ENCODE assay signal across 28 cellular contexts in genomic region chrX:150525061-150525919, GRCh38. TPM values are rescaled to one million over a fixed set of nuclear protein-coding genes. Genes with fewer than 3 reads are reported as not detected.
DNase-seq lines count a peak whose midpoint lies in the region; ATAC-seq and TF ChIP-seq lines count a peak whose summit lies in the region.
"Had no signal": no experiment of that assay in that cellular context is flagged by ENCODE, and none has a peak within 500 bp of the region (broad histone marks: within the 10 kb centered on the region; RNA-seq: fewer than 3 reads in every experiment).

No MANE protein-coding gene starts in this region.

- CTCF ChIA-PET in CD4-positive, alpha-beta T cell (lab: Charles Lee) = no interaction called here

- H3K36me3 ChIP-seq in gastrocnemius medialis = no peaks in the 10 kb centered on the region
- H3K36me3 ChIP-seq: esophagus squamous epithelium, upper lobe of right lung had no signal

- no peak overlapping the region for H3K4me3 Mint-ChIP-seq in glutamatergic neuron (ENCODE audit: unreplicated experiment)
- H3K4me3 Mint-ChIP-seq in CD4-positive, alpha-beta T cell = no peak overlapping the region
- H3K4me3 Mint-ChIP-seq: CD8-positive, alpha-beta T cell; central memory CD8-positive, alpha-beta T cell; effector memory CD8-positive, alpha-beta T cell; H9; immature natural killer cell; naive thymus-derived CD8-positive, alpha-beta T cell; stimulated activated naive CD8-positive, alpha-beta T cell treated with anti-CD3 and anti-CD28 coated beads, Interleukin-15, Interleukin-2, amounts not matched to agents 100 ng/mL and 50 ng/mL, for 24 hours had no signal

- H3K27me3 ChIP-seq in gastrocnemius medialis = no peaks in the 10 kb centered on the region
- no peaks in the 10 kb centered on the region for H3K27me3 ChIP-seq in CD4-positive, alpha-beta T cell (ENCODE audit: control insufficient read depth, insufficient read depth, low read length)
- H3K27me3 ChIP-seq: esophagus squamous epithelium, upper lobe of right lung had no signal

- H3K36me3 Mint-ChIP-seq in glutamatergic neuron (ENCODE audit: unreplicated experiment) = no peaks in the 10 kb centered on the region
- H3K36me3 Mint-ChIP-seq in CD4-positive, alpha-beta T cell (ENCODE audit: low read depth) = no peaks in the 10 kb centered on the region
- H3K36me3 Mint-ChIP-seq: CD8-positive, alpha-beta T cell; immature natural killer cell; naive thymus-derived CD8-positive, alpha-beta T cell had no signal

- intact Hi-C loops in gastrocnemius medialis (cut with DNase I; ENCODE audit: low total_unique reads) = no loop called here
- intact Hi-C loops in CD4-positive, alpha-beta T cell (cut with DNase I, micrococcal nuclease) = no loop called here

- H3K9me3 Mint-ChIP-seq in glutamatergic neuron (ENCODE audit: unreplicated experiment) = no peaks in the 10 kb centered on the region
- no peaks in the 10 kb centered on the region for H3K9me3 Mint-ChIP-seq in CD4-positive, alpha-beta T cell
- H3K9me3 Mint-ChIP-seq: CD8-positive, alpha-beta T cell; central memory CD8-positive, alpha-beta T cell; effector memory CD8-positive, alpha-beta T cell; immature natural killer cell; naive thymus-derived CD8-positive, alpha-beta T cell; stimulated activated naive CD8-positive, alpha-beta T cell treated with anti-CD3 and anti-CD28 coated beads, Interleukin-15, Interleukin-2, amounts not matched to agents 100 ng/mL and 50 ng/mL, for 24 hours had no signal

- no peak overlapping the region for H3K27ac Mint-ChIP-seq in glutamatergic neuron (ENCODE audit: unreplicated experiment)
- H3K27ac Mint-ChIP-seq in CD4-positive, alpha-beta T cell = no peak overlapping the region
- H3K27ac Mint-ChIP-seq: CD8-positive, alpha-beta T cell; effector memory CD8-positive, alpha-beta T cell; H9; immature natural killer cell; naive thymus-derived CD8-positive, alpha-beta T cell; stimulated activated naive CD8-positive, alpha-beta T cell treated with anti-CD3 and anti-CD28 coated beads, Interleukin-15, Interleukin-2, amounts not matched to agents 100 ng/mL and 50 ng/mL, for 24 hours had no signal

- no peaks in the 10 kb centered on the region for H3K9me3 ChIP-seq in gastrocnemius medialis
- H3K9me3 ChIP-seq in CD4-positive, alpha-beta T cell (ENCODE audit: control insufficient read depth, low read length) = no peaks in the 10 kb centered on the region
- H3K9me3 ChIP-seq: esophagus squamous epithelium, upper lobe of right lung had no signal

- no peak overlapping the region for H3K4me3 ChIP-seq in gastrocnemius medialis
- H3K4me3 ChIP-seq: esophagus squamous epithelium, upper lobe of right lung had no signal

- DNase-seq in glutamatergic neuron = peak; percentile 28
- peak; percentile 82 for DNase-seq in medulla oblongata (ENCODE audit: extremely low spot score)
- DNase-seq in gastrocnemius medialis = peak in 1 of 2 donors; percentile 56
- no peak for DNase-seq in stimulated activated CD4-positive, alpha-beta T cell treated with anti-CD3 and anti-CD28 coated beads, Interleukin-2, amount 100 ng/mL, for 48 hours
- DNase-seq in CD4-positive, alpha-beta T cell = no peak
- DNase-seq: activated CD4-positive, alpha-beta T cell treated with anti-CD3 and anti-CD28 coated beads for 48 hours; activated CD8-positive, alpha-beta memory T cell treated with anti-CD3 and anti-CD28 coated beads, Interleukin-2, amount 50 U/mL, for 4 hours; activated gamma-delta T cell; CD8-positive, alpha-beta T cell; DMS79 treated with DMSO at 0.1 percent for 48 hours; effector memory CD8-positive, alpha-beta T cell; esophagus squamous epithelium; H9; immature natural killer cell; KG1; naive thymus-derived CD8-positive, alpha-beta T cell; NCI-H1694; NCI-H748 treated with DMSO at 0.1 percent for 48 hours; PC-3; SIG-M5; stimulated activated CD4-positive, alpha-beta T cell treated with anti-CD3 and anti-CD28 coated beads, Interleukin-4, amount 100 ng/mL, for 24 hours; T-helper 1 cell; upper lobe of right lung had no signal

- no peak for TF ChIP-seq POLR2A in gastrocnemius medialis (IDR thresholded peaks at IDR 0.05)

- POLR2A ChIA-PET in CD4-positive, alpha-beta T cell (lab: Charles Lee) = no interaction called here

- no peaks in the 10 kb centered on the region for H3K27me3 Mint-ChIP-seq in glutamatergic neuron (ENCODE audit: unreplicated experiment)
- H3K27me3 Mint-ChIP-seq in CD4-positive, alpha-beta T cell = no peaks in the 10 kb centered on the region
- H3K27me3 Mint-ChIP-seq: central memory CD8-positive, alpha-beta T cell; effector memory CD8-positive, alpha-beta T cell; naive thymus-derived CD8-positive, alpha-beta T cell; stimulated activated naive CD8-positive, alpha-beta T cell treated with anti-CD3 and anti-CD28 coated beads, Interleukin-15, Interleukin-2, amounts not matched to agents 100 ng/mL and 50 ng/mL, for 24 hours had no signal

- ATAC-seq in gastrocnemius medialis (peak; percentile 26 to 64), HG03196 (IDR thresholded peaks at IDR 0.05; ENCODE audit: unreplicated experiment) (no peak), HG03342 (IDR thresholded peaks at IDR 0.05; ENCODE audit: unreplicated experiment) (no peak)
- no peak for ATAC-seq in CD4-positive, alpha-beta T cell (ENCODE audit: poor library complexity)
- ATAC-seq: CD8-positive, alpha-beta T cell; effector memory CD8-positive, alpha-beta T cell; naive thymus-derived CD8-positive, alpha-beta T cell; PC-3; upper lobe of right lung had no signal

- no peak for TF ChIP-seq CTCF in glutamatergic neuron (IDR thresholded peaks at IDR 0.05; ENCODE audit: partially characterized antibody, unreplicated experiment)
- TF ChIP-seq CTCF in gastrocnemius medialis (IDR thresholded peaks at IDR 0.05 in 4 of 5, conservative IDR thresholded peaks at IDR 0.05 in 1 of 5) = no peak
- TF ChIP-seq CTCF in CD4-positive, alpha-beta T cell (IDR thresholded peaks at IDR 0.05) = no peak

- H3K4me1 Mint-ChIP-seq in glutamatergic neuron (ENCODE audit: low read depth, unreplicated experiment) = peaks cover 2% of the 10 kb centered on the region
- no peaks in the 10 kb centered on the region for H3K4me1 Mint-ChIP-seq in CD4-positive, alpha-beta T cell (ENCODE audit: low read depth)
- H3K4me1 Mint-ChIP-seq: central memory CD8-positive, alpha-beta T cell; immature natural killer cell; naive thymus-derived CD8-positive, alpha-beta T cell had no signal

- in situ Hi-C loops in gastrocnemius medialis (cut with MboI; ENCODE audit: low sequenced_read_pairs in 4 of 4) = no loop called here

- H3K27ac ChIP-seq in angular gyrus (ENCODE audit: low read depth, low read length) (peak overlapping the region; percentile 40), gastrocnemius medialis (no peak overlapping the region)
- no peak overlapping the region for H3K27ac ChIP-seq in CD4-positive, alpha-beta T cell (ENCODE audit: low read depth, low read length)
- H3K27ac ChIP-seq: esophagus squamous epithelium, upper lobe of right lung had no signal

- no peaks in the 10 kb centered on the region for H3K4me1 ChIP-seq in gastrocnemius medialis
- H3K4me1 ChIP-seq: esophagus squamous epithelium, upper lobe of right lung had no signal

RNA-seq across cellular contexts. Expression of gene MTM1, which starts 43.1 kb away (rescaled TPM):
- total RNA-seq in glutamatergic neuron (ENCODE audit: unreplicated experiment) (7.4 TPM), gastrocnemius medialis (10 to 100 TPM in 3 of 4 donors, 1 to 10 TPM in 1; 6.3 to 18.1 (median 11.5) TPM)
- 10 to 100 TPM; 20.6 to 26.9 TPM for total RNA-seq in CD4-positive, alpha-beta T cell

Comparison
In these comparisons a context has a peak if more than half of its experiments do, and no peak if none do; other contexts are left out.
1. DNase-seq: peak in glutamatergic neuron (single experiment) and medulla oblongata (single experiment); none in stimulated activated CD4-positive, alpha-beta T cell treated with anti-CD3 and anti-CD28 coated beads, Interleukin-2, amount 100 ng/mL, for 48 hours (0 of 2) and CD4-positive, alpha-beta T cell (0 of 10).
2. ATAC-seq: peak in gastrocnemius medialis (2 of 2); none in HG03196 (single experiment), CD4-positive, alpha-beta T cell (single experiment) and HG03342 (single experiment).